Comparison of ENCODE assay signal across 12 cellular contexts in genomic region chr9:111427186-111427585, GRCh38. TPM values are rescaled to one million over a fixed set of nuclear protein-coding genes. Genes with fewer than 3 reads are reported as not detected.
DNase-seq lines count a peak whose midpoint lies in the region; ATAC-seq and TF ChIP-seq lines count a peak whose summit lies in the region.
"Had no signal": no experiment of that assay in that cellular context is flagged by ENCODE, and none has a peak within 500 bp of the region (broad histone marks: within the 10 kb centered on the region; RNA-seq: fewer than 3 reads in every experiment).

No MANE protein-coding gene starts in this region.

- H3K4me3 Mint-ChIP-seq in GM23338 = no peak overlapping the region
- H3K4me3 Mint-ChIP-seq in endothelial cell (ENCODE audit: unreplicated experiment) = no peak overlapping the region
- H3K4me3 Mint-ChIP-seq in mesothelial cell of epicardium = no peak overlapping the region

- H3K27me3 Mint-ChIP-seq in GM23338 (ENCODE audit: insufficient read depth, low read depth, poor library complexity) (no peaks in the 10 kb centered on the region), endothelial cell (ENCODE audit: unreplicated experiment) (no peaks in the 10 kb centered on the region), mesothelial cell of epicardium (ENCODE audit: low read depth) (no peaks in the 10 kb centered on the region)

- in situ Hi-C loops in ACHN (cut with HindIII; ENCODE audit: low pct_ligation_motif_present, low pct_unique_long_range_greater_than_20kb, low sequenced_read_pairs) = no loop called here

- no peak overlapping the region for H3K9ac ChIP-seq in SK-N-MC (ENCODE audit: insufficient read length)

- H3K36me3 Mint-ChIP-seq in GM23338 (ENCODE audit: low read depth) = peaks cover 77% of the 10 kb centered on the region
- peaks cover 35% of the 10 kb centered on the region for H3K36me3 Mint-ChIP-seq in endothelial cell (ENCODE audit: low read depth, unreplicated experiment)
- peaks cover 62% of the 10 kb centered on the region for H3K36me3 Mint-ChIP-seq in mesothelial cell of epicardium

- peaks cover 29% of the 10 kb centered on the region; the same call in 1 of the 2 replicates for H3K36me3 ChIP-seq in GM23338 (ENCODE audit: insufficient read depth)
- H3K36me3 ChIP-seq in SK-N-MC (ENCODE audit: insufficient read depth, low read length) = peaks cover 75% of the 10 kb centered on the region

- no peaks in the 10 kb centered on the region for H3K4me1 ChIP-seq in GM23338 (ENCODE audit: insufficient read depth)

- H3K27ac Mint-ChIP-seq in GM23338 = peak overlapping the region; percentile 3
- no peak overlapping the region for H3K27ac Mint-ChIP-seq in endothelial cell (ENCODE audit: unreplicated experiment)
- no peak overlapping the region for H3K27ac Mint-ChIP-seq in mesothelial cell of epicardium

- H3K27me3 ChIP-seq in GM23338 (ENCODE audit: insufficient read depth) = no peaks in the 10 kb centered on the region
- H3K27me3 ChIP-seq: adrenal gland, right lobe of liver had no signal

- no peak overlapping the region for H3K27ac ChIP-seq in GM23338 (ENCODE audit: low read depth)
- H3K27ac ChIP-seq in SK-N-MC = peak overlapping the region; percentile 29; the same call in 1 of the 2 replicates
- H3K27ac ChIP-seq: adrenal gland, right lobe of liver had no signal

- H2AFZ ChIP-seq in GM23338 = no peak overlapping the region

- no peaks in the 10 kb centered on the region for H3K9me3 ChIP-seq in SK-N-MC (ENCODE audit: low read depth, low read length)
- H3K9me3 ChIP-seq: adrenal gland, right lobe of liver had no signal

- TF ChIP-seq CTCF in GM23338 (conservative IDR thresholded peaks at IDR 0.05; ENCODE audit: low read depth in 2 of 2) = no peak
- no peak for TF ChIP-seq CTCF in fibroblast of pulmonary artery (IDR thresholded peaks at IDR 0.05; ENCODE audit: low read length, missing control alignments)
- TF ChIP-seq CTCF in endothelial cell (IDR thresholded peaks at IDR 0.05; ENCODE audit: unreplicated experiment) = no peak
- no peak for TF ChIP-seq CTCF in mesothelial cell of epicardium (IDR thresholded peaks at IDR 0.05; ENCODE audit: unreplicated experiment)

- H3K4me3 ChIP-seq in GM23338 = no peak overlapping the region
- no peak overlapping the region for H3K4me3 ChIP-seq in SK-N-MC
- no peak overlapping the region for H3K4me3 ChIP-seq in fibroblast of pulmonary artery (replicated peaks; ENCODE audit: low read depth, low read length)
- H3K4me3 ChIP-seq: adrenal gland, lung, right lobe of liver had no signal

- H3K9me2 ChIP-seq in GM23338 (ENCODE audit: insufficient read depth) = no peaks in the 10 kb centered on the region

- DNase-seq in ACHN (peak; percentile 16), GM23338 (ENCODE audit: low spot score) (no peak), SK-N-MC (ENCODE audit: low read depth, low spot score) (no peak), fibroblast of pulmonary artery (ENCODE audit: low read depth) (peak; percentile 49), endothelial cell (ENCODE audit: low spot score) (no peak), mesothelial cell of epicardium (ENCODE audit: low spot score in 2 of 2, unreplicated experiment in 2 of 2) (no peak)
- DNase-seq: Calu3, right lobe of liver had no signal

- H3K79me2 ChIP-seq in GM23338 (replicated peaks; ENCODE audit: insufficient read depth) = no peaks in the 10 kb centered on the region; the same call in 1 of the 2 replicates

- no peaks in the 10 kb centered on the region for H3K9me3 Mint-ChIP-seq in GM23338
- no peaks in the 10 kb centered on the region for H3K9me3 Mint-ChIP-seq in endothelial cell (ENCODE audit: unreplicated experiment)
- no peaks in the 10 kb centered on the region for H3K9me3 Mint-ChIP-seq in mesothelial cell of epicardium

- ATAC-seq in GM23338 = no peak
- ATAC-seq in GM19328 (IDR thresholded peaks at IDR 0.05; ENCODE audit: unreplicated experiment) = no peak
- no peak for ATAC-seq in esophagus mucosa
- ATAC-seq: right lobe of liver had no signal

- H3F3A ChIP-seq in GM23338 (replicated peaks; ENCODE audit: low read depth) = no peaks in the 10 kb centered on the region

- no peaks in the 10 kb centered on the region; the same call in 1 of the 2 replicates for H4K20me1 ChIP-seq in GM23338 (replicated peaks; ENCODE audit: insufficient read depth)

- no peak overlapping the region for H3K4me2 ChIP-seq in GM23338

- H3K4me1 Mint-ChIP-seq in GM23338 (no peaks in the 10 kb centered on the region), endothelial cell (ENCODE audit: unreplicated experiment) (no peaks in the 10 kb centered on the region), mesothelial cell of epicardium (peaks cover 5% of the 10 kb centered on the region)

TF ChIP-seq in GM23338, 12 proteins besides CTCF, POLR2A, EP300 and RAD21 (continues in another document):
- no peak for TF ChIP-seq NANOG (IDR thresholded peaks at IDR 0.05; ENCODE audit: borderline replicate concordance)
- no peak for TF ChIP-seq REST (IDR thresholded peaks at IDR 0.05; ENCODE audit: unreplicated experiment)
- TF ChIP-seq ETS1 (IDR thresholded peaks at IDR 0.05) = no peak
- no peak for TF ChIP-seq POLR2AphosphoS5 (IDR thresholded peaks at IDR 0.05; ENCODE audit: low read depth)
- TF ChIP-seq JUNB (IDR thresholded peaks at IDR 0.05; ENCODE audit: unreplicated experiment) = no peak
- no peak for TF ChIP-seq EZH2 (IDR thresholded peaks at IDR 0.05; ENCODE audit: low read depth, unreplicated experiment)

RNA-seq across cellular contexts. Expression of gene ECPAS, which starts 57.0 kb away (rescaled TPM):
- 91.9 and 104 TPM in 2 replicates for total RNA-seq in GM23338 (2014; rRNA removed; shearing (Covaris generic))
- polyA plus RNA-seq in GM23338 (2016; fragmentation: Nextera tagmentation; extraction: Ambion mirVana) = 50.8 and 51.4 TPM in 2 replicates
- total RNA-seq in esophagus mucosa (56.5 TPM), endothelial cell (ENCODE audit: unreplicated experiment) (111 TPM), mesothelial cell of epicardium (84.7 to 95.1 TPM (median 92.6 TPM) in 3 replicates)

Comparison
In these comparisons a context has a peak if more than half of its experiments do, and no peak if none do; other contexts are left out.
1. DNase-seq: peak in ACHN (single experiment) and fibroblast of pulmonary artery (single experiment); none in GM23338 (single experiment), SK-N-MC (single experiment), endothelial cell (single experiment) and mesothelial cell of epicardium (0 of 2).